Comparison of ENCODE assay signal across 10 cellular contexts in the genomic region with DNA sequence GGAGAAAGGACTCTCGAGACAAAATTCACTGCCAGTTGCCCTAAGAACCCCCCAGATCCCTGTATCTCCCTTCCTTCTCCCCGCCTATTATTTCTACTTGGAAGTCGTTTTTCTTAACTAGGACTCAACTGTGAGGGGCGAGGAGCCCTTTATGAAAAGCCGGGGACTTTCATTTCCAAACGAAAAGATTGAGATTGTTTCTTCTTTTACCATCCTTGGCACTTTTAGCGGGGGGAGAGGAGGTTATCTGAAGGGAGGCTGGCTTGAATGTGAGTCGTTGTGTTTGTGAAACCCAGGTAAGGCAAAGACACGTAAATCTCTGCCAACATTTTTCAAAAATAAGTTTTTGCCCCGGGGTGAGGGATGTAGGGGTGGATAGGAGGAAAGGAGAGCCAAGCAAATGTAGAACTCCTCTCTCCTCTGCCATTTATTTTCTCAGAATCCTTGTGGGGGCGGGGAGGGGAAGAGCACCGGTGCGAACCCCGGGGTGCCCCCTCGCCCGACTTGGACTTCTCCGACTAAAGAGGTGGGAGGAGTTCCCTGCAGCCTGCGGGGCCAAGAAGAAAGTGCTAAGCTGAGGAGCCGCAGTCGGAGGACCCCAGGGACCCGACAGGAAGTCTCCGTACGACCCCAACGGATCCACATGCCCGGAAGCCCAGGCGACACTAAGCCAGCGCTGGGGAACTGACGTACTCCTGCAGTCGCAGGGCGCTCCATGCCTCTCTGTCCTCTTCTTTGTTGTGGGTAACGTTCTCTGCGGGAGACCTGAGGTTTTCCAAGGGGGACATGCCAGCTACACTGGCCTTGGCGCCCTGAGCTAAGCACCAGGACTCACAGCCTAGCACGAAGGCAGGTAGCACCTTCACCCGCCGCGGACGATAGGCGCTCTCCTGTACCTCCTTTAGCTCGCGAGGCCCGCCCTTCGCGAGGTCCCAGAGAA. TPM values are rescaled to one million over a fixed set of nuclear protein-coding genes. Genes with fewer than 3 reads are reported as not detected.
DNase-seq lines count a peak whose midpoint lies in the region; ATAC-seq, FAIRE-seq and TF ChIP-seq lines count a peak whose summit lies in the region.
"Had no signal": no experiment of that assay in that cellular context is flagged by ENCODE, and none has a peak within 500 bp of the region (broad histone marks: within the 10 kb centered on the region; RNA-seq: fewer than 3 reads in every experiment).

No MANE protein-coding gene starts in this region.

- ATAC-seq in naive thymus-derived CD8-positive, alpha-beta T cell: no peak
- ATAC-seq in GM18520 (IDR thresholded peaks at IDR 0.05; ENCODE audit: unreplicated experiment): no peak

- H3K36me3 Mint-ChIP-seq in naive thymus-derived CD8-positive, alpha-beta T cell: no peaks in the 10 kb centered on the region

- H3K4me2 ChIP-seq in BLaER1: peak overlapping the region; percentile 71

- H3K36me3 ChIP-seq in BLaER1 (no peaks in the 10 kb centered on the region), ES-I3 (ENCODE audit: insufficient read depth, low read length) (no peaks in the 10 kb centered on the region)

- H3K9me3 ChIP-seq in BLaER1: peaks cover 31% of the 10 kb centered on the region
- no peaks in the 10 kb centered on the region; the same call in 1 of the 2 replicates for H3K9me3 ChIP-seq in ES-I3 (ENCODE audit: control insufficient read depth, insufficient read depth, low read length)

- no peak overlapping the region for H3K27ac Mint-ChIP-seq in naive thymus-derived CD8-positive, alpha-beta T cell

- H3K9ac ChIP-seq in BLaER1 (no peak overlapping the region), ES-I3 (ENCODE audit: low read depth, low read length) (peak overlapping the region; percentile 44; the same call in 1 of the 2 replicates)

- H3K4me3 ChIP-seq in BLaER1 (peak overlapping the region; percentile 55), coronary artery (peak overlapping the region; percentile 1)

- peak overlapping the region in 7 of 10 donors; percentile 15 to 63 (median 42) for H3K4me3 Mint-ChIP-seq in naive thymus-derived CD8-positive, alpha-beta T cell

- peaks cover 48 to 91% (median 71%) of the 10 kb centered on the region in 5 donors for H3K27me3 Mint-ChIP-seq in naive thymus-derived CD8-positive, alpha-beta T cell

- no peaks in the 10 kb centered on the region for H3K9me3 Mint-ChIP-seq in naive thymus-derived CD8-positive, alpha-beta T cell

- FAIRE-seq in GM12892 (lab: Jason Lieb, UNC): no peak

- no peak for TF ChIP-seq CTCF in coronary artery (IDR thresholded peaks at IDR 0.05)

- H3K27ac ChIP-seq in BLaER1 (no peak overlapping the region), coronary artery (no peak overlapping the region)

- POLR2A ChIA-PET in naive thymus-derived CD8-positive, alpha-beta T cell (lab: Charles Lee): no interaction called here

- no peak for DNase-seq in coronary artery (ENCODE audit: low spot score)
- DNase-seq in naive thymus-derived CD8-positive, alpha-beta T cell: no peak
- no peak for DNase-seq in GDM1 (lab: John Stamatoyannopoulos, UW)
- no peak for DNase-seq in GM12892 (ENCODE audit: insufficient read length)
- DNase-seq: hypothalamus, substantia nigra had no signal

- H3K27me3 ChIP-seq in BLaER1: peaks cover 100% of the 10 kb centered on the region

- H3K4me1 Mint-ChIP-seq in naive thymus-derived CD8-positive, alpha-beta T cell: peaks cover 12 to 47% (median 43%) of the 10 kb centered on the region in 4 donors

- H3K4me1 ChIP-seq in BLaER1 (peaks cover 46% of the 10 kb centered on the region), ES-I3 (ENCODE audit: insufficient read depth, low read length) (peaks cover 5% of the 10 kb centered on the region)

- no peak for TF ChIP-seq POLR2A in GM12892 (IDR thresholded peaks at IDR 0.05; ENCODE audit: low read depth, low read length)

- H4K20me1 ChIP-seq in BLaER1: peaks cover 72% of the 10 kb centered on the region

RNA-seq across cellular contexts. Expression of gene WT1, which starts 2.3 kb away (rescaled TPM):
- total RNA-seq in naive thymus-derived CD8-positive, alpha-beta T cell: not detected
- polyA plus RNA-seq in naive thymus-derived CD8-positive, alpha-beta T cell: not detected
- 0.21 TPM for polyA plus RNA-seq in GM12892 (2012; ENCODE audit: missing spikeins)
- total RNA-seq: T-helper 2 cell treated with Interferon-gamma antibody and Interleukin-4, amounts not matched to agents 100 ng/mL and 5 ng/mL, for 36 hours had no signal
